8 cellular contexts compared by ENCODE assay signal in genomic region chr1:111227875-111228747, GRCh38. TPM values are rescaled to one million over a fixed set of nuclear protein-coding genes. Genes with fewer than 3 reads are reported as not detected.
A peak's percentile ranks its signal among the peaks of the same experiment; 100 is the strongest.
DNase-seq lines count a peak whose midpoint lies in the region; ATAC-seq, FAIRE-seq and TF ChIP-seq lines count a peak whose summit lies in the region.

No MANE protein-coding gene starts in this region.

- ATAC-seq in pancreas (peak; percentile 76 to 96 (median 94)), HG03025 (IDR thresholded peaks at IDR 0.05; ENCODE audit: low FRiP score, unreplicated experiment) (no peak)

- WGBS in pancreas, 2 donors: 73 to 76% methylated on average over 6 of the region's 6 CpGs

- H3K9me3 Mint-ChIP-seq in CD8-positive, alpha-beta memory T cell: peaks cover 0 to 2% (median 0%) of the 10 kb centered on the region in 5 donors

- FAIRE-seq in pancreas (lab: Jason Lieb, UNC): no peak

- peak overlapping the region; percentile 22 for H3K4me3 ChIP-seq in CD8-positive, alpha-beta memory T cell (ENCODE audit: low read length)
- no peak overlapping the region for H3K4me3 ChIP-seq in SJCRH30
- H3K4me3 ChIP-seq in pancreas: no peak overlapping the region

- H3K4me3 Mint-ChIP-seq in CD8-positive, alpha-beta memory T cell: peak overlapping the region in 6 of 7 donors; percentile 34 to 77 (median 54)

- no peak for DNase-seq in CD8-positive, alpha-beta memory T cell
- DNase-seq in SJCRH30: peak; percentile 81 to 93
- peak; percentile 87 for DNase-seq in fibroblast of gingiva (ENCODE audit: low read depth)
- DNase-seq in pancreas: peak in 2 of 6 donors; percentile 25 to 38
- DNase-seq in activated gamma-delta T cell (lab: John Stamatoyannopoulos, UW): no peak
- no peak for DNase-seq in SKM-1 treated with dmso at 0.1 percent for 144 hours (lab: John Stamatoyannopoulos, UW; ENCODE audit: unreplicated experiment)
- DNase-seq in posterior vena cava (ENCODE audit: low spot score): no peak

- peaks cover 62 to 87% (median 82%) of the 10 kb centered on the region in 3 donors for H3K4me1 Mint-ChIP-seq in CD8-positive, alpha-beta memory T cell

- H3K27me3 Mint-ChIP-seq in CD8-positive, alpha-beta memory T cell: peaks cover 0 to 2% of the 10 kb centered on the region in 2 donors

- peaks cover 0 to 4% (median 0%) of the 10 kb centered on the region in 3 donors for H3K36me3 Mint-ChIP-seq in CD8-positive, alpha-beta memory T cell

- no peaks in the 10 kb centered on the region for H3K27me3 ChIP-seq in CD8-positive, alpha-beta memory T cell (ENCODE audit: insufficient read depth, low read length, poor library complexity, severe bottlenecking)
- H3K27me3 ChIP-seq in SJCRH30 (no peaks in the 10 kb centered on the region), pancreas (no peaks in the 10 kb centered on the region)

- TF ChIP-seq CTCF in pancreas (IDR thresholded peaks at IDR 0.05): no peak

- H3K9me3 ChIP-seq in CD8-positive, alpha-beta memory T cell (ENCODE audit: low read length): no peaks in the 10 kb centered on the region
- H3K9me3 ChIP-seq in SJCRH30 (replicated peaks): no peaks in the 10 kb centered on the region
- no peaks in the 10 kb centered on the region for H3K9me3 ChIP-seq in pancreas

- POLR2A ChIA-PET in CD8-positive, alpha-beta memory T cell (lab: Charles Lee): interaction anchor here (1.2 to 1.9 kb wide), 3 partner anchors 12 to 24 kb away, joined by 4 to 9 read pairs (median 6); no protein-coding TSS in a partner anchor

- CTCF ChIA-PET in CD8-positive, alpha-beta memory T cell (lab: Charles Lee): interaction anchor here (1.2 to 1.5 kb wide), 4 partner anchors 12 to 198 kb away, joined by 3 to 6 read pairs (median 4); no protein-coding TSS in a partner anchor

- peaks cover 73% of the 10 kb centered on the region for H3K4me1 ChIP-seq in CD8-positive, alpha-beta memory T cell (ENCODE audit: insufficient read depth, low read length)
- H3K4me1 ChIP-seq in SJCRH30 (peaks cover 22% of the 10 kb centered on the region), pancreas (peaks cover 0 to 7% (median 5%) of the 10 kb centered on the region in 3 donors)

- H3K27ac ChIP-seq in CD8-positive, alpha-beta memory T cell (ENCODE audit: low read depth, low read length): no peak overlapping the region
- H3K27ac ChIP-seq in SJCRH30 (peak overlapping the region; percentile 80), pancreas (peak overlapping the region; percentile 1 to 71 (median 66))

- no peaks in the 10 kb centered on the region for H3K36me3 ChIP-seq in CD8-positive, alpha-beta memory T cell (ENCODE audit: insufficient read depth, low read length)
- H3K36me3 ChIP-seq in SJCRH30 (no peaks in the 10 kb centered on the region), pancreas (no peaks in the 10 kb centered on the region)

- intact Hi-C loops in pancreas (cut with DNase I) (loop anchor here in 1 of 3 donors (10.0 kb wide), 1 partner anchor 537 kb away; no protein-coding TSS in a partner anchor), posterior vena cava (cut with DNase I) (loop anchor here in 1 of 2 donors (10.0 kb wide), 1 partner anchor 167 kb away; no protein-coding TSS in a partner anchor)

- peak overlapping the region; percentile 82 to 98 (median 92) for H3K27ac Mint-ChIP-seq in CD8-positive, alpha-beta memory T cell

RNA-seq across cellular contexts. Expression of gene CHI3L2, which starts 0.6 kb away (rescaled TPM):
- total RNA-seq in CD8-positive, alpha-beta memory T cell: 1 to 10 TPM; 1.6 to 1.9 TPM
- 20.8 TPM for polyA plus RNA-seq in CD8-positive, alpha-beta memory T cell
- 0.53 and 1.6 TPM in 2 replicates for total RNA-seq in SJCRH30 (2014; rRNA removed; shearing (Covaris generic))
- total RNA-seq in pancreas (1 to 10 TPM in 1 of 6 donors, under 1 TPM in 2, not detected in 3; 0.66 to 1.2 (median 0.95) TPM), posterior vena cava (10 to 100 TPM in 1 of 2 donors, 1 to 10 TPM in 1; 7.9 to 23.4 TPM)
- under 1 TPM; 0.07 to 0.30 TPM for polyA plus RNA-seq in pancreas

RNA-seq across cellular contexts. Expression of gene DENND2D, which starts 27.7 kb away (rescaled TPM):
- 100 to 1,000 TPM; 185 to 196 TPM for total RNA-seq in CD8-positive, alpha-beta memory T cell
- polyA plus RNA-seq in CD8-positive, alpha-beta memory T cell: 258 TPM
- total RNA-seq in SJCRH30 (2014; rRNA removed; shearing (Covaris generic)): not detected in 2 replicates
- 10 to 100 TPM in 5 of 6 donors, 1 to 10 TPM in 1; 8.0 to 30.4 (median 15.9) TPM for total RNA-seq in pancreas
- polyA plus RNA-seq in pancreas: 10 to 100 TPM; 21.1 to 27.7 TPM
- 10 to 100 TPM; 10.5 to 15.7 TPM for total RNA-seq in posterior vena cava

Comparison
In these comparisons a context has a peak if more than half of its experiments do, and no peak if none do; other contexts are left out.
1. DNase-seq: peak in SJCRH30 (2 of 2) and fibroblast of gingiva (single experiment); none in CD8-positive, alpha-beta memory T cell (0 of 5), activated gamma-delta T cell (single experiment), SKM-1 treated with dmso at 0.1 percent for 144 hours (single experiment) and posterior vena cava (single experiment).